Comparison of ENCODE assay signal across 11 cellular contexts in the genomic region with DNA sequence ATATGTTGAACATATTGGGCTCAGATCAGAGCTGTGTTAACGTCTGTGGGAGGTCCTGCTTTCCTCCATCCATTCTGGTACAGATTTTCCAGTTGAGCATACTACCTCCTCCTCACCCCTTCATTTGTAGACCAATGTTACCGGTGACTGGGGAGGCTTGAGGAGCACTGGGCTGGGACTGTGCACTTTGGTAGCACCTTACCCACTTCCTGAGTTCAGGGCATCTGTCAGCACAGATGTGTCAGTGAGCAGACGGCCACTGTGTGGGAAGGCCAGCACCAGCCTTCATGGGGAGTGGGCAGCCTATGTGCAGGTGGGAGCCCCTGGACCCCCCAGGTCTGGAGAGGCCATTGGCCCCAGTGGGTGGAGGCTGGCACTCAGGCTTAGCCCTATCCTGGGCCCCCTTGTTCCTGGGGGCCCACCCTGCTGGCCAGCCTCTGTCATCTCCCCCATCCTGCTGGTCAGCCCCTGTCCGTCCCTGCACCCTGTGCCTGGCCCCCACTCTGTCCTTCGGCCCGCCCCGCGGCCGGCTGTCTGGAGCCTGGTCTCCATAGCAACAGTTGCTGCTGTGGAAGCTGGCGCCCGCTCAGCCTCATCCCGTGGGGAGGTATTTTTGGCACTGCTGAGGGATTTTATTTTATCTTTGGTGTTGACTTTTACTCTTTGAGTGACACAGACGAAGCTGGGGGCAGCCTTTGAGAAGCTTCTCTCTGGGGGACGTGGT. TPM values are rescaled to one million over a fixed set of nuclear protein-coding genes. Genes with fewer than 3 reads are reported as not detected.
A peak's percentile ranks its signal among the peaks of the same experiment; 100 is the strongest.
DNase-seq lines count a peak whose midpoint lies in the region; ATAC-seq and FAIRE-seq lines count a peak whose summit lies in the region.
"Had no signal": no experiment of that assay in that cellular context is flagged by ENCODE, and none has a peak within 500 bp of the region (broad histone marks: within the 10 kb centered on the region; RNA-seq: fewer than 3 reads in every experiment).

No MANE protein-coding gene starts in this region.

- H3K4me1 Mint-ChIP-seq in activated T-cell treated with anti-CD3 and anti-CD28 coated beads, Interleukin-2, amount 50 U/mL, for 24 hours (ENCODE audit: low read depth) = peaks cover 4% of the 10 kb centered on the region
- peaks cover 5% of the 10 kb centered on the region for H3K4me1 Mint-ChIP-seq in activated T-cell treated with anti-CD3 and anti-CD28 coated beads, Interleukin-2, amount 50 U/mL, for 4 hours (ENCODE audit: low read depth)
- peaks cover 17 to 18% of the 10 kb centered on the region in 2 donors for H3K4me1 Mint-ChIP-seq in natural killer cell treated with Interleukin-12 subunit alpha and Interleukin-12 subunit beta and Interleukin-15 and Interleukin-18, amount 100 ng/mL, for 72 hours (ENCODE audit: low read depth in 2 of 2)
- H3K4me1 Mint-ChIP-seq: CD14-positive monocyte had no signal

- H3K27ac ChIP-seq in ectodermal cell (ENCODE audit: insufficient read depth, low read depth, low read length, poor library complexity, severe bottlenecking) = peak overlapping the region; percentile 1

- H3K9me3 Mint-ChIP-seq in activated T-cell treated with anti-CD3 and anti-CD28 coated beads, Interleukin-2, amount 50 U/mL, for 24 hours = peaks cover 5% of the 10 kb centered on the region
- H3K9me3 Mint-ChIP-seq in activated T-cell treated with anti-CD3 and anti-CD28 coated beads, Interleukin-2, amount 50 U/mL, for 4 hours = no peaks in the 10 kb centered on the region
- H3K9me3 Mint-ChIP-seq in natural killer cell treated with Interleukin-12 subunit alpha and Interleukin-12 subunit beta and Interleukin-15 and Interleukin-18, amount 100 ng/mL, for 72 hours = peaks cover 5% of the 10 kb centered on the region

- WGBS in ectodermal cell, 2 experiments = 59 to 70% methylated on average over 14 of the region's 14 CpGs

- no peak overlapping the region for H3K4me3 Mint-ChIP-seq in activated T-cell treated with anti-CD3 and anti-CD28 coated beads, Interleukin-2, amount 50 U/mL, for 24 hours
- no peak overlapping the region for H3K4me3 Mint-ChIP-seq in activated T-cell treated with anti-CD3 and anti-CD28 coated beads, Interleukin-2, amount 50 U/mL, for 4 hours
- H3K4me3 Mint-ChIP-seq in natural killer cell treated with Interleukin-12 subunit alpha and Interleukin-12 subunit beta and Interleukin-15 and Interleukin-18, amount 100 ng/mL, for 72 hours = no peak overlapping the region
- H3K4me3 Mint-ChIP-seq: CD14-positive monocyte had no signal

- no peaks in the 10 kb centered on the region for H3K36me3 Mint-ChIP-seq in activated T-cell treated with anti-CD3 and anti-CD28 coated beads, Interleukin-2, amount 50 U/mL, for 24 hours (ENCODE audit: low read depth)
- no peaks in the 10 kb centered on the region for H3K36me3 Mint-ChIP-seq in activated T-cell treated with anti-CD3 and anti-CD28 coated beads, Interleukin-2, amount 50 U/mL, for 4 hours (ENCODE audit: insufficient read depth)
- H3K36me3 Mint-ChIP-seq in natural killer cell treated with Interleukin-12 subunit alpha and Interleukin-12 subunit beta and Interleukin-15 and Interleukin-18, amount 100 ng/mL, for 72 hours = no peaks in the 10 kb centered on the region
- H3K36me3 Mint-ChIP-seq: CD14-positive monocyte had no signal

- H3K4me3 ChIP-seq in ectodermal cell (ENCODE audit: insufficient read depth, low read depth, low read length) = no peak overlapping the region

- peak overlapping the region; percentile 13 for H3K27ac Mint-ChIP-seq in activated T-cell treated with anti-CD3 and anti-CD28 coated beads, Interleukin-2, amount 50 U/mL, for 24 hours
- no peak overlapping the region for H3K27ac Mint-ChIP-seq in natural killer cell treated with Interleukin-12 subunit alpha and Interleukin-12 subunit beta and Interleukin-15 and Interleukin-18, amount 100 ng/mL, for 72 hours
- H3K27ac Mint-ChIP-seq: CD14-positive monocyte had no signal

- H3K4me1 ChIP-seq in ectodermal cell (ENCODE audit: control insufficient read depth, insufficient read depth, low read length) = peaks cover 57% of the 10 kb centered on the region

- H3K9me3 ChIP-seq in ectodermal cell (ENCODE audit: control insufficient read depth, low read length) = no peaks in the 10 kb centered on the region

- DNase-seq in activated T-cell treated with anti-CD3 and anti-CD28 coated beads, Interleukin-2, amount 50 U/mL, for 24 hours = no peak
- no peak for DNase-seq in activated T-cell treated with anti-CD3 and anti-CD28 coated beads, Interleukin-2, amount 50 U/mL, for 4 hours
- DNase-seq in natural killer cell treated with Interleukin-12 subunit alpha and Interleukin-12 subunit beta and Interleukin-15 and Interleukin-18, amount 100 ng/mL, for 72 hours (ENCODE audit: low spot score) = no peak
- DNase-seq in RCC 7860 (ENCODE audit: low spot score) (no peak), HuH-7 (ENCODE audit: low spot score) (no peak)

- no peaks in the 10 kb centered on the region for H3K27me3 Mint-ChIP-seq in activated T-cell treated with anti-CD3 and anti-CD28 coated beads, Interleukin-2, amount 50 U/mL, for 24 hours
- no peaks in the 10 kb centered on the region for H3K27me3 Mint-ChIP-seq in activated T-cell treated with anti-CD3 and anti-CD28 coated beads, Interleukin-2, amount 50 U/mL, for 4 hours (ENCODE audit: low read depth)
- peaks cover 0 to 10% of the 10 kb centered on the region in 2 donors for H3K27me3 Mint-ChIP-seq in natural killer cell treated with Interleukin-12 subunit alpha and Interleukin-12 subunit beta and Interleukin-15 and Interleukin-18, amount 100 ng/mL, for 72 hours

- H3K36me3 ChIP-seq in ectodermal cell (ENCODE audit: control insufficient read depth, insufficient read depth, low read length) = no peaks in the 10 kb centered on the region

- no peaks in the 10 kb centered on the region for H3K27me3 ChIP-seq in ectodermal cell (ENCODE audit: control insufficient read depth, insufficient read depth, low read length, poor library complexity, severe bottlenecking)

- ATAC-seq in activated T-cell treated with anti-CD3 and anti-CD28 coated beads, Interleukin-2, amount 50 U/mL, for 4 hours = no peak
- peak; percentile 71 to 76 for ATAC-seq in natural killer cell treated with Interleukin-12 subunit alpha and Interleukin-12 subunit beta and Interleukin-15 and Interleukin-18, amount 100 ng/mL, for 72 hours
- ATAC-seq in GM18907 (IDR thresholded peaks at IDR 0.05; ENCODE audit: unreplicated experiment) (no peak), HG02885 (IDR thresholded peaks at IDR 0.05; ENCODE audit: poor library complexity, unreplicated experiment) (no peak)
- ATAC-seq: Panc1 had no signal

- FAIRE-seq in RCC 7860 (lab: Jason Lieb, UNC) = no peak

RNA-seq across cellular contexts. Expression of gene WNK2, which starts 21.3 kb away (rescaled TPM):
- 1 to 10 TPM; 2.7 to 3.3 (median 3.0) TPM for total RNA-seq in activated T-cell treated with anti-CD3 and anti-CD28 coated beads, Interleukin-2, amount 50 U/mL, for 4 hours
- 28.8 TPM for polyA plus RNA-seq in ectodermal cell (2013, experiment 1 of 4)
- 29.9 TPM for polyA plus RNA-seq in ectodermal cell (2013, experiment 2 of 4)
- 23.2 TPM for polyA plus RNA-seq in ectodermal cell (2013, experiment 3 of 4)
- polyA plus RNA-seq in ectodermal cell (2013, experiment 4 of 4) = 20.1 TPM
- not detected for total RNA-seq in natural killer cell treated with Interleukin-12 subunit alpha and Interleukin-12 subunit beta and Interleukin-15 and Interleukin-18, amount 100 ng/mL, for 72 hours
- total RNA-seq: fibroblast of villous mesenchyme had no signal
- polyA plus RNA-seq: CD14-positive monocyte had no signal

Comparison
In these comparisons a context has a peak if more than half of its experiments do, and no peak if none do; other contexts are left out.
1. ATAC-seq: peak in natural killer cell treated with Interleukin-12 subunit alpha and Interleukin-12 subunit beta and Interleukin-15 and Interleukin-18, amount 100 ng/mL, for 72 hours (2 of 2); none in activated T-cell treated with anti-CD3 and anti-CD28 coated beads, Interleukin-2, amount 50 U/mL, for 4 hours (0 of 2), GM18907 (single experiment) and HG02885 (single experiment).